In the genomic region with DNA sequence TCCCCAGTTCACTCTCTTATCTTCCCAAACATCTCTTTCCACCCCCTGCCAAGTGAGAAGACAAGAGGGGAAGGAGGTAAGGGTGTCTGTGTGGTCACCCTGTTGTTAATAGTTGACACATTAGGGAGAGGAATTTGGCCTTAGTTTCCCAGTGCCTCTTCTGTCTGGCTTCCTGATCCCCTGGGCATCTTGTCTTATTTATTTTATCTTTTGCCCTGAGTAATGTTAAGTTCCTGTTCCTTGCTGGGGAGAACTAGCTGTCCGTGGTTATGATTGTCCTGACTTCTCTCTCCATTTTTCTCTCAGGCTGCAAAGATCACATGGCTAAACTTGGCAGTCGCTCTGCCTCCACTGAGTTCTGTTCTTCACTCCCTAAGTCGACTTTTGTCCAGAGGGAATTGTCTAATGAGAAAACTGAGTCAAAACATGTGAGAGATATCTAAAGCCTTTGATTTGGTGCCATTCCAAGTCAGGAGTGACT, we compare ENCODE assay signal across 11 cellular contexts.
DNase-seq lines count a peak whose midpoint lies in the region; FAIRE-seq and TF ChIP-seq lines count a peak whose summit lies in the region.
"Had no signal": no experiment of that assay in that cellular context is flagged by ENCODE, and none has a peak within 500 bp of the region (broad histone marks: within the 10 kb centered on the region; RNA-seq: fewer than 3 reads in every experiment).

No MANE protein-coding gene starts in this region.

- H3K27ac Mint-ChIP-seq in osteocyte (ENCODE audit: unreplicated experiment), result peak overlapping the region; percentile 64

- no peak for TF ChIP-seq CTCF in fibroblast of the aortic adventitia (IDR thresholded peaks at IDR 0.05; ENCODE audit: insufficient read depth, low read length)
- no peak for TF ChIP-seq CTCF in osteocyte (IDR thresholded peaks at IDR 0.05)
- TF ChIP-seq CTCF in GM10248 (IDR thresholded peaks at IDR 0.05; ENCODE audit: control extremely low read depth, extremely low read depth, low read depth, missing control alignments), result no peak

- no peak overlapping the region for H3K4me3 ChIP-seq in fibroblast of the aortic adventitia (ENCODE audit: low read depth, low read length)
- H3K4me3 ChIP-seq: right lobe of liver had no signal

- CTCF ChIA-PET in GM10248 (lab: Yijun Ruan, JAX), result no interaction called here

- H3K9me3 Mint-ChIP-seq in osteocyte (ENCODE audit: unreplicated experiment), result no peaks in the 10 kb centered on the region

- H3K4me3 Mint-ChIP-seq in osteocyte (ENCODE audit: unreplicated experiment), result no peak overlapping the region

- DNase-seq in Daoy (ENCODE audit: low read depth) (peak; percentile 74), RPMI7951 (ENCODE audit: low read depth) (peak; percentile 32), fibroblast of the aortic adventitia (ENCODE audit: low read depth) (peak; percentile 100), osteocyte (ENCODE audit: extremely low spot score, unreplicated experiment) (no peak), urothelium cell line (ENCODE audit: low spot score) (no peak), CD1c-positive myeloid dendritic cell (ENCODE audit: extremely low spot score) (no peak), GM10248 (ENCODE audit: extremely low spot score) (no peak)
- no peak for DNase-seq in activated effector memory CD4-positive, alpha-beta T cell treated with Interleukin-2 at 50 U/mL for 16 hours
- DNase-seq: effector CD8-positive, alpha-beta T cell; NCI-H2029 treated with DMSO at 0.1 percent for 48 hours; right lobe of liver had no signal

- no peaks in the 10 kb centered on the region for H3K36me3 Mint-ChIP-seq in osteocyte (ENCODE audit: unreplicated experiment)

- peaks cover 29% of the 10 kb centered on the region for H3K4me1 Mint-ChIP-seq in osteocyte (ENCODE audit: unreplicated experiment)

- H3K27me3 Mint-ChIP-seq in osteocyte (ENCODE audit: unreplicated experiment), result peaks cover 10% of the 10 kb centered on the region

- FAIRE-seq in urothelium cell line (lab: Jason Lieb, UNC), result no peak

- POLR2A ChIA-PET in GM10248 (lab: Yijun Ruan, JAX), result no interaction called here

Comparison
In these comparisons a context has a peak if more than half of its experiments do, and no peak if none do; other contexts are left out.
1. DNase-seq: peak in Daoy (single experiment), RPMI7951 (single experiment) and fibroblast of the aortic adventitia (single experiment); none in osteocyte (single experiment), activated effector memory CD4-positive, alpha-beta T cell treated with Interleukin-2 at 50 U/mL for 16 hours (single experiment), urothelium cell line (single experiment), CD1c-positive myeloid dendritic cell (single experiment) and GM10248 (single experiment).